10 cellular contexts compared by ENCODE assay signal in genomic region chr3:15330031-15330596, GRCh38. TPM values are rescaled to one million over a fixed set of nuclear protein-coding genes. Genes with fewer than 3 reads are reported as not detected.
A peak's percentile ranks its signal among the peaks of the same experiment; 100 is the strongest.
DNase-seq lines count a peak whose midpoint lies in the region; ATAC-seq and TF ChIP-seq lines count a peak whose summit lies in the region.
"Had no signal": no experiment of that assay in that cellular context is flagged by ENCODE, and none has a peak within 500 bp of the region (broad histone marks: within the 10 kb centered on the region; RNA-seq: fewer than 3 reads in every experiment).

No MANE protein-coding gene starts in this region.

- peak overlapping the region; percentile 88 to 92 for H3K27ac ChIP-seq in coronary artery
- H3K27ac ChIP-seq: cardiac muscle cell had no signal

- H3K36me3 ChIP-seq in BJ (ENCODE audit: control insufficient read depth, insufficient read depth, low read length), result no peaks in the 10 kb centered on the region
- H3K36me3 ChIP-seq: cardiac muscle cell had no signal

- peaks cover 51 to 63% of the 10 kb centered on the region in 2 donors for H3K4me1 Mint-ChIP-seq in natural killer cell treated with Interleukin-12 subunit alpha and Interleukin-12 subunit beta and Interleukin-15 and Interleukin-18, amount 100 ng/mL, for 72 hours (ENCODE audit: low read depth in 2 of 2)

- TF ChIP-seq CTCF in BJ (IDR thresholded peaks at IDR 0.05; ENCODE audit: insufficient read depth, low read depth, low read length), result no peak
- TF ChIP-seq CTCF in coronary artery (IDR thresholded peaks at IDR 0.05), result no peak

- POLR2A ChIA-PET in BJ (lab: Charles Lee), result no interaction called here

- ATAC-seq in natural killer cell treated with Interleukin-12 subunit alpha and Interleukin-12 subunit beta and Interleukin-15 and Interleukin-18, amount 100 ng/mL, for 72 hours, result no peak

- CTCF ChIA-PET in BJ (lab: Yijun Ruan, JAX), result interaction anchor here (1.2 to 7.7 kb wide), 3 partner anchors 13 to 62 kb away, joined by 3 to 77 read pairs (median 6); no protein-coding TSS in a partner anchor

- peak overlapping the region in 1 of 2 donors; percentile 76 for H3K27ac Mint-ChIP-seq in natural killer cell treated with Interleukin-12 subunit alpha and Interleukin-12 subunit beta and Interleukin-15 and Interleukin-18, amount 100 ng/mL, for 72 hours

- no peaks in the 10 kb centered on the region for H3K9me3 Mint-ChIP-seq in natural killer cell treated with Interleukin-12 subunit alpha and Interleukin-12 subunit beta and Interleukin-15 and Interleukin-18, amount 100 ng/mL, for 72 hours

- no peaks in the 10 kb centered on the region for H3K27me3 Mint-ChIP-seq in natural killer cell treated with Interleukin-12 subunit alpha and Interleukin-12 subunit beta and Interleukin-15 and Interleukin-18, amount 100 ng/mL, for 72 hours

- H3K27me3 ChIP-seq in BJ (ENCODE audit: control insufficient read depth, insufficient read depth, low read length), result no peaks in the 10 kb centered on the region
- H3K27me3 ChIP-seq: cardiac muscle cell had no signal

- DNase-seq in BJ (ENCODE audit: low read depth) (peak; percentile 77), NCI-H2107 treated with DMSO at 0.1 percent for 48 hours (lab: John Stamatoyannopoulos, UW; ENCODE audit: unreplicated experiment) (peak; percentile 60), coronary artery (ENCODE audit: low spot score) (no peak), cerebellum (ENCODE audit: low spot score) (no peak), kidney tubule cell (ENCODE audit: low spot score) (no peak), T1000 (lab: John Stamatoyannopoulos, UW) (no peak), DMS53 (lab: John Stamatoyannopoulos, UW) (no peak)
- DNase-seq in natural killer cell treated with Interleukin-12 subunit alpha and Interleukin-12 subunit beta and Interleukin-15 and Interleukin-18, amount 100 ng/mL, for 72 hours (ENCODE audit: low spot score), result no peak
- DNase-seq: NCI-H226 had no signal

- H3K36me3 Mint-ChIP-seq in natural killer cell treated with Interleukin-12 subunit alpha and Interleukin-12 subunit beta and Interleukin-15 and Interleukin-18, amount 100 ng/mL, for 72 hours, result peaks cover 13% of the 10 kb centered on the region

- H3K4me3 Mint-ChIP-seq in natural killer cell treated with Interleukin-12 subunit alpha and Interleukin-12 subunit beta and Interleukin-15 and Interleukin-18, amount 100 ng/mL, for 72 hours, result peak overlapping the region; percentile 98

- H3K4me3 ChIP-seq in BJ (ENCODE audit: low read depth, low read length) (no peak overlapping the region), coronary artery (peak overlapping the region; percentile 84)

RNA-seq across cellular contexts. Expression of gene SH3BP5, which starts 2.3 kb away (rescaled TPM):
- 23.5 and 30.9 TPM in 2 replicates for polyA plus RNA-seq in BJ (2011; rRNA removed)
- 8.5 and 12.6 TPM in 2 replicates for polyA minus RNA-seq in BJ (2011; rRNA and poly(A)+ RNA removed)
- total RNA-seq in natural killer cell treated with Interleukin-12 subunit alpha and Interleukin-12 subunit beta and Interleukin-15 and Interleukin-18, amount 100 ng/mL, for 72 hours, result 100 to 1,000 TPM in 1 of 2 donors, 10 to 100 TPM in 1; 58.5 to 165 TPM
- 58.1 TPM for total RNA-seq in cerebellum

Comparison
In these comparisons a context has a peak if more than half of its experiments do, and no peak if none do; other contexts are left out.
1. DNase-seq: peak in BJ (single experiment) and NCI-H2107 treated with DMSO at 0.1 percent for 48 hours (single experiment); none in coronary artery (single experiment), natural killer cell treated with Interleukin-12 subunit alpha and Interleukin-12 subunit beta and Interleukin-15 and Interleukin-18, amount 100 ng/mL, for 72 hours (single experiment), cerebellum (single experiment), kidney tubule cell (single experiment), T1000 (single experiment) and DMS53 (single experiment).